In genomic region chr20:6731951-6732580, GRCh38 we compare ENCODE assay signal across 19 cellular contexts. TPM values are rescaled to one million over a fixed set of nuclear protein-coding genes. Genes with fewer than 3 reads are reported as not detected.
DNase-seq lines count a peak whose midpoint lies in the region; ATAC-seq and TF ChIP-seq lines count a peak whose summit lies in the region.
"Had no signal": no experiment of that assay in that cellular context is flagged by ENCODE, and none has a peak within 500 bp of the region (broad histone marks: within the 10 kb centered on the region; RNA-seq: fewer than 3 reads in every experiment).

No MANE protein-coding gene starts in this region.

- DNase-seq in anterior cingulate cortex (lab: John Stamatoyannopoulos, UW) (peak in 47 of 58 donors; percentile 3 to 81 (median 33)), left ventricle myocardium inferior (peak; percentile 82), nucleus accumbens (lab: John Stamatoyannopoulos, UW) (peak in 44 of 56 donors; percentile 3 to 68 (median 28)), substantia nigra (lab: John Stamatoyannopoulos, UW) (peak in 37 of 49 donors; percentile 3 to 85 (median 33)), GM19240 (ENCODE audit: insufficient read length, low spot score) (no peak), mammary epithelial cell (no peak), NCI-H526 (lab: John Stamatoyannopoulos, UW) (no peak)
- no peak for DNase-seq in activated naive CD4-positive, alpha-beta T cell treated with anti-CD3 and anti-CD28 coated beads, Interleukin-2, amount 50 U/mL, for 72 hours (ENCODE audit: low spot score in 2 of 2)
- DNase-seq: activated CD4-positive, alpha-beta T cell treated with anti-CD3 and anti-CD28 coated beads, Interleukin-2, amount 50 U/mL, for 1 hour; COR-L47; GF-D8; MG63; naive B cell; NCI-H187; NCI-H524; OCI-M1; retina; stimulated activated CD4-positive, alpha-beta T cell treated with anti-CD3 and anti-CD28 coated beads, Interleukin-4, amount 100 ng/mL, for 1 hour had no signal

- H3K27me3 ChIP-seq in left ventricle myocardium inferior (ENCODE audit: low read depth) (no peaks in the 10 kb centered on the region), mammary epithelial cell (ENCODE audit: insufficient read depth, low read length) (no peaks in the 10 kb centered on the region)
- H3K27me3 ChIP-seq: MG63 had no signal

- H3K9ac ChIP-seq in mammary epithelial cell (ENCODE audit: insufficient read depth, low read length): no peak overlapping the region

- no peak overlapping the region for H2AFZ ChIP-seq in mammary epithelial cell (ENCODE audit: low read depth, low read length)

- WGBS in mammary epithelial cell (ENCODE audit: low coverage, missing lambda C conversion rate): 37% methylated on average over 3 of the region's 4 CpGs

- H3K9me3 Mint-ChIP-seq in activated naive CD4-positive, alpha-beta T cell treated with anti-CD3 and anti-CD28 coated beads, Interleukin-2, amount 50 U/mL, for 72 hours: peaks cover 4 to 5% of the 10 kb centered on the region in 2 donors

- no TSS peak for BruUV-seq in mammary epithelial cell (replicated peaks; lab: Mats Ljungman, UMichigan)

- peaks cover 19% of the 10 kb centered on the region for H3K4me1 ChIP-seq in left ventricle myocardium inferior
- no peaks in the 10 kb centered on the region for H3K4me1 ChIP-seq in mammary epithelial cell (ENCODE audit: insufficient read depth, low read length)

- dilution Hi-C loops in mammary epithelial cell (cut with HindIII; ENCODE audit: low sequenced_read_pairs): no loop called here

- H3K4me3 ChIP-seq in left ventricle myocardium inferior: no peak overlapping the region
- no peak overlapping the region for H3K4me3 ChIP-seq in mammary epithelial cell (replicated peaks in 1 of 3; ENCODE audit: insufficient read depth in 1 of 3, low read depth in 2 of 3, low read length in 3 of 3)
- H3K4me3 ChIP-seq: MG63 had no signal

- H3K9me3 ChIP-seq in left ventricle myocardium inferior (replicated peaks) (peaks cover 5% of the 10 kb centered on the region), mammary epithelial cell (replicated peaks; ENCODE audit: insufficient read depth, low read length) (no peaks in the 10 kb centered on the region)
- H3K9me3 ChIP-seq: MG63 had no signal

- no peak overlapping the region for H3K27ac Mint-ChIP-seq in activated naive CD4-positive, alpha-beta T cell treated with anti-CD3 and anti-CD28 coated beads, Interleukin-2, amount 50 U/mL, for 72 hours
- H3K27ac Mint-ChIP-seq: activated naive CD4-positive, alpha-beta T cell treated with anti-CD3 and anti-CD28 coated beads, Interleukin-2, amount 50 U/mL, for 24 hours; naive B cell had no signal

- H3K36me3 ChIP-seq in left ventricle myocardium inferior: no peaks in the 10 kb centered on the region
- H3K36me3 ChIP-seq in mammary epithelial cell (ENCODE audit: insufficient read depth, low read length): no peaks in the 10 kb centered on the region
- H3K36me3 ChIP-seq: MG63 had no signal

- ATAC-seq in activated naive CD4-positive, alpha-beta T cell treated with anti-CD3 and anti-CD28 coated beads, Interleukin-2, amount 50 U/mL, for 72 hours: no peak

- in situ Hi-C loops in mammary epithelial cell (cut with MboI; ENCODE audit: low sequenced_read_pairs in 2 of 2): no loop called here

- TF ChIP-seq CTCF in left ventricle myocardium inferior (IDR thresholded peaks at IDR 0.05; ENCODE audit: borderline replicate concordance): no peak
- no peak for TF ChIP-seq CTCF in mammary epithelial cell (conservative IDR thresholded peaks at IDR 0.05 in 1 of 2, IDR thresholded peaks at IDR 0.05 in 1 of 2; ENCODE audit: extremely low read depth in 1 of 2, insufficient read depth in 1 of 2, low read depth in 1 of 2, low read length in 2 of 2)

- CTCF ChIA-PET in mammary epithelial cell (lab: Charles Lee; ENCODE audit: low non-redundant PET): no interaction called here

- H3K4me2 ChIP-seq in mammary epithelial cell (ENCODE audit: insufficient read depth, low read depth, low read length): no peak overlapping the region

- intact Hi-C loops in left ventricle myocardium inferior (cut with micrococcal nuclease) (no loop called here), mammary epithelial cell (cut with micrococcal nuclease) (no loop called here)

- no peaks in the 10 kb centered on the region for H3K36me3 Mint-ChIP-seq in activated naive CD4-positive, alpha-beta T cell treated with anti-CD3 and anti-CD28 coated beads, Interleukin-2, amount 50 U/mL, for 72 hours
- H3K36me3 Mint-ChIP-seq: activated naive CD4-positive, alpha-beta T cell treated with anti-CD3 and anti-CD28 coated beads, Interleukin-2, amount 50 U/mL, for 24 hours; naive B cell had no signal

- H3K27ac ChIP-seq in left ventricle myocardium inferior (replicated peaks): peak overlapping the region; percentile 77
- no peak overlapping the region for H3K27ac ChIP-seq in substantia nigra (ENCODE audit: low read depth, low read length, poor library complexity, severe bottlenecking)
- H3K27ac ChIP-seq in mammary epithelial cell (ENCODE audit: insufficient read depth, low read depth, low read length): no peak overlapping the region

- no peaks in the 10 kb centered on the region for H3K79me2 ChIP-seq in mammary epithelial cell (ENCODE audit: insufficient read depth, low read length)

- H4K20me1 ChIP-seq in mammary epithelial cell (ENCODE audit: insufficient read depth, low read length): no peaks in the 10 kb centered on the region

RNA-seq across cellular contexts. Expression of gene BMP2, which starts 35.4 kb away (rescaled TPM):
- total RNA-seq in left ventricle myocardium inferior (2.4 TPM), mammary epithelial cell (10 to 100 TPM in 1 of 2 donors, 1 to 10 TPM in 1; 2.0 to 11.8 TPM)
- total RNA-seq in activated naive CD4-positive, alpha-beta T cell treated with anti-CD3 and anti-CD28 coated beads, Interleukin-2, amount 50 U/mL, for 72 hours: not detected
- 4.3 TPM for polyA plus RNA-seq in mammary epithelial cell
- polyA minus RNA-seq in mammary epithelial cell: 3.7 TPM

Comparison
In these comparisons a context has a peak if more than half of its experiments do, and no peak if none do; other contexts are left out.
1. DNase-seq: peak in anterior cingulate cortex (47 of 58), left ventricle myocardium inferior (single experiment), nucleus accumbens (44 of 56) and substantia nigra (37 of 49); none in GM19240 (single experiment), activated naive CD4-positive, alpha-beta T cell treated with anti-CD3 and anti-CD28 coated beads, Interleukin-2, amount 50 U/mL, for 72 hours (0 of 2), mammary epithelial cell (single experiment) and NCI-H526 (0 of 2).